In genomic region chr17:29005936-29006438, GRCh38 we compare ENCODE assay signal across 9 cellular contexts.
DNase-seq lines count a peak whose midpoint lies in the region; ATAC-seq lines count a peak whose summit lies in the region.
"Had no signal": no experiment of that assay in that cellular context is flagged by ENCODE, and none has a peak within 500 bp of the region (broad histone marks: within the 10 kb centered on the region; RNA-seq: fewer than 3 reads in every experiment).

SEZ6 (minus strand) TSS chr17:29006033; CDS start chr17:29005869, 164 bp downstream.

- DNase-seq in EL (peak; percentile 62), NCI-H1694 treated with DMSO at 0.1 percent for 48 hours (lab: John Stamatoyannopoulos, UW) (peak; percentile 66), caudate nucleus (lab: John Stamatoyannopoulos, UW) (peak in 59 of 61 donors; percentile 18 to 86 (median 73)), islet precursor cell (peak; percentile 93)
- DNase-seq in activated CD4-positive, CD25-positive, alpha-beta regulatory T cell treated with anti-CD3 and anti-CD28 coated beads, Interleukin-2, amount 50 U/mL, for 16 hours (ENCODE audit: low read depth, low spot score), result peak; percentile 12
- DNase-seq in stimulated activated CD4-positive, alpha-beta T cell treated with anti-CD3 and anti-CD28 coated beads, Interleukin-1b, Interleukin-23, amount 100 ng/mL, for 24 hours (ENCODE audit: low read depth in 4 of 4, low spot score in 1 of 4), result peak; percentile 44 to 68 (median 48)

- H3K27ac ChIP-seq in caudate nucleus (ENCODE audit: low read depth, low read length), result no peak within 1 kb of the TSS
- H3K27ac ChIP-seq: KMS-11 had no signal

- no peak for ATAC-seq in GM19324 (IDR thresholded peaks at IDR 0.05; ENCODE audit: low FRiP score, unreplicated experiment)
- no peak for ATAC-seq in HG03439 (IDR thresholded peaks at IDR 0.05; ENCODE audit: unreplicated experiment)

Comparison
In these comparisons a context has a peak if more than half of its experiments do, and no peak if none do; other contexts are left out.
1. DNase-seq: peak in every context shown above with its lines; median percentile 93 in islet precursor cell; 73 in caudate nucleus; 66 in NCI-H1694 treated with DMSO at 0.1 percent for 48 hours; 62 in EL; 48 in stimulated activated CD4-positive, alpha-beta T cell treated with anti-CD3 and anti-CD28 coated beads, Interleukin-1b, Interleukin-23, amount 100 ng/mL, for 24 hours; 12 in activated CD4-positive, CD25-positive, alpha-beta regulatory T cell treated with anti-CD3 and anti-CD28 coated beads, Interleukin-2, amount 50 U/mL, for 16 hours.